ENCODE assay signal across 11 cellular contexts in the genomic region with DNA sequence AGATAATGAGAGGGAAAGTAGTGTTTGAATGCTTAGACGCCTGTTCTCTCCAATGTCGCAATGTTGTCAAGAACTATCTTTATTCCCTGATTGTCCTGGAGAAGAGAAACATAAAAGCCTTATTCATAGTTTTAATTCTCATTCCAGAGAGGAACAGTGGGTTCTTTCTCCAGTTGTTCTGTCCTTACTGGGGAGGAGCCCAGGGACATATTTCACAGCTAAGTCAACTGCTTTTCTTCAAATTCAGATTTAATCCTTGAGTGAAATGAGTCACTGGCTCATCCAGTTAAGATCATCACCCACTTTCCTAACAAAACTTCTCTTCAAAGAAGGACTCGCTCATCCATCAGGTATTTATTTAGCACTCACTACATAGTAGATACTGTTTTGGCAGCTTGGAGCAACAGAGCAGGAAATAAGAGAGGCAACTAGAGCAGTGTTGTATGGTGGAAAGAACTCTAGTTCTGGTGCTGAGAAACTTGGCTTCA.
DNase-seq lines count a peak whose midpoint lies in the region; ATAC-seq and TF ChIP-seq lines count a peak whose summit lies in the region.
"Had no signal": no experiment of that assay in that cellular context is flagged by ENCODE, and none has a peak within 500 bp of the region (broad histone marks: within the 10 kb centered on the region; RNA-seq: fewer than 3 reads in every experiment).

No MANE protein-coding gene starts in this region.

- peaks cover 0 to 4% (median 0%) of the 10 kb centered on the region in 4 donors for H3K4me1 ChIP-seq in upper lobe of left lung
- H3K4me1 ChIP-seq: parathyroid adenoma had no signal

- WGBS in upper lobe of left lung, 2 donors: 74 to 81% methylated on average over 3 of the region's 3 CpGs

- ATAC-seq in upper lobe of left lung (ENCODE audit: low FRiP score in 2 of 2): peak; percentile 58 to 82

- TF ChIP-seq CTCF in epithelial cell of esophagus (IDR thresholded peaks at IDR 0.05; ENCODE audit: insufficient read depth, low read depth, low read length, missing control alignments) (no peak), upper lobe of left lung (IDR thresholded peaks at IDR 0.05) (no peak)

- no peak for TF ChIP-seq POLR2A in upper lobe of left lung (IDR thresholded peaks at IDR 0.05)

- DNase-seq in NCI-H226: peak; percentile 77
- peak; percentile 84 for DNase-seq in epithelial cell of esophagus (ENCODE audit: low read depth)
- DNase-seq in medulla oblongata (ENCODE audit: extremely low spot score): peak; percentile 83
- DNase-seq in upper lobe of left lung: no peak
- DNase-seq in NCI-H510A (lab: John Stamatoyannopoulos, UW): no peak
- no peak for DNase-seq in NOMO-1 (lab: John Stamatoyannopoulos, UW; ENCODE audit: unreplicated experiment in 2 of 2)
- DNase-seq in ACHN: no peak
- DNase-seq in activated effector memory CD4-positive, alpha-beta T cell treated with anti-CD3 and anti-CD28 coated beads, Interleukin-2, amount 50 U/mL, for 16 hours: no peak
- DNase-seq: activated naive CD4-positive, alpha-beta T cell treated with anti-CD3 and anti-CD28 coated beads, Interleukin-2, amount 10 ng/mL, durations not matched to agents 7 days and 5 days; NCI-H2227 treated with DMSO at 0.1 percent for 48 hours had no signal

- no peaks in the 10 kb centered on the region for H3K36me3 ChIP-seq in upper lobe of left lung

- no peaks in the 10 kb centered on the region for H3K9me3 ChIP-seq in upper lobe of left lung

- in situ Hi-C loops in ACHN (cut with HindIII; ENCODE audit: low pct_ligation_motif_present, low pct_unique_long_range_greater_than_20kb, low sequenced_read_pairs): no loop called here

- no peaks in the 10 kb centered on the region for H3K27me3 ChIP-seq in upper lobe of left lung

- TF ChIP-seq EP300 in upper lobe of left lung (IDR thresholded peaks at IDR 0.05): no peak

- H3K4me3 ChIP-seq in epithelial cell of esophagus (ENCODE audit: low read length): no peak overlapping the region
- no peak overlapping the region for H3K4me3 ChIP-seq in upper lobe of left lung

- peak overlapping the region in 3 of 4 donors; percentile 10 to 61 (median 38) for H3K27ac ChIP-seq in upper lobe of left lung
- H3K27ac ChIP-seq: parathyroid adenoma had no signal

Comparison
In these comparisons a context has a peak if more than half of its experiments do, and no peak if none do; other contexts are left out.
1. DNase-seq: peak in NCI-H226 (single experiment), epithelial cell of esophagus (single experiment) and medulla oblongata (single experiment); none in upper lobe of left lung (0 of 2), NCI-H510A (single experiment), NOMO-1 (0 of 2), ACHN (single experiment) and activated effector memory CD4-positive, alpha-beta T cell treated with anti-CD3 and anti-CD28 coated beads, Interleukin-2, amount 50 U/mL, for 16 hours (single experiment).